In genomic region chr1:51871351-51871975, GRCh38 we compare ENCODE assay signal across 15 cellular contexts. TPM values are rescaled to one million over a fixed set of nuclear protein-coding genes. Genes with fewer than 3 reads are reported as not detected.
DNase-seq lines count a peak whose midpoint lies in the region; ATAC-seq and TF ChIP-seq lines count a peak whose summit lies in the region.
"Had no signal": no experiment of that assay in that cellular context is flagged by ENCODE, and none has a peak within 500 bp of the region (broad histone marks: within the 10 kb centered on the region; RNA-seq: fewer than 3 reads in every experiment).

No MANE protein-coding gene starts in this region.

- WGBS in heart left ventricle, 4 donors: 89 to 97% (median 94%) methylated on average over 6 of the region's 6 CpGs

- DNase-seq in activated CD8-positive, alpha-beta T cell treated with anti-CD3 and anti-CD28 coated beads for 36 hours: no peak
- DNase-seq in activated CD8-positive, alpha-beta T cell treated with anti-CD3 and anti-CD28 coated beads, Interleukin-2, amount 10 ng/mL, durations not matched to agents 7 days and 5 days: no peak
- DNase-seq in naive B cell (no peak), right atrium auricular region (ENCODE audit: low spot score) (no peak), left colon (no peak), heart left ventricle (no peak)
- DNase-seq: activated CD4-positive, alpha-beta memory T cell treated with anti-CD3 and anti-CD28 coated beads, Interleukin-2, amount 10 ng/mL, durations not matched to agents 7 days and 5 days; lower lobe of right lung; NCI-H2029; NCI-H524 treated with DMSO at 0.1 percent for 48 hours; retina; stomach had no signal

- H3K4me1 ChIP-seq in right atrium auricular region (peaks cover 0 to 28% of the 10 kb centered on the region in 2 donors), heart left ventricle (peaks cover 0 to 66% (median 35%) of the 10 kb centered on the region in 12 donors)

- intact Hi-C loops in activated CD8-positive, alpha-beta T cell treated with anti-CD3 and anti-CD28 coated beads for 36 hours (cut with micrococcal nuclease): no loop called here
- intact Hi-C loops in left colon (cut with DNase I, micrococcal nuclease): no loop called here
- intact Hi-C loops in heart left ventricle (cut with DNase I): loop anchor here in 1 of 10 donors (10.0 kb wide), 1 partner anchor 907 kb away; the partner anchor contains the start of gene FAF1

- H3K27ac ChIP-seq in right atrium auricular region: no peak overlapping the region
- no peak overlapping the region for H3K27ac ChIP-seq in heart left ventricle
- H3K27ac ChIP-seq: lower lobe of right lung, stomach had no signal

- no peak overlapping the region for H3K4me3 Mint-ChIP-seq in activated CD8-positive, alpha-beta T cell treated with anti-CD3 and anti-CD28 coated beads for 36 hours
- no peak overlapping the region for H3K4me3 Mint-ChIP-seq in activated CD8-positive, alpha-beta T cell treated with anti-CD3 and anti-CD28 coated beads, Interleukin-2, amount 10 ng/mL, durations not matched to agents 7 days and 5 days
- H3K4me3 Mint-ChIP-seq in naive B cell: peak overlapping the region in 1 of 8 donors; percentile 39
- H3K4me3 Mint-ChIP-seq: activated CD4-positive, alpha-beta memory T cell treated with anti-CD3 and anti-CD28 coated beads, Interleukin-2, amount 10 ng/mL, durations not matched to agents 7 days and 5 days had no signal

- H3K36me3 ChIP-seq in right atrium auricular region (no peaks in the 10 kb centered on the region), heart left ventricle (peaks cover 0 to 8% (median 0%) of the 10 kb centered on the region in 9 donors)
- H3K36me3 ChIP-seq: lower lobe of right lung had no signal

- peak; percentile 47 for ATAC-seq in activated CD8-positive, alpha-beta T cell treated with anti-CD3 and anti-CD28 coated beads for 36 hours
- ATAC-seq in activated CD8-positive, alpha-beta T cell treated with anti-CD3 and anti-CD28 coated beads, Interleukin-2, amount 10 ng/mL, durations not matched to agents 7 days and 5 days: no peak
- ATAC-seq in GM18498 (IDR thresholded peaks at IDR 0.05; ENCODE audit: unreplicated experiment) (peak; percentile 54), HG02798 (IDR thresholded peaks at IDR 0.05; ENCODE audit: poor library complexity, unreplicated experiment) (peak; percentile 64), naive B cell (ENCODE audit: low read depth in 2 of 2) (no peak), left colon (no peak), heart left ventricle (no peak)
- ATAC-seq: esophagus mucosa, lower lobe of right lung had no signal

- TF ChIP-seq POLR2A in heart left ventricle (IDR thresholded peaks at IDR 0.05): no peak

- peaks cover 27% of the 10 kb centered on the region for H3K36me3 Mint-ChIP-seq in activated CD8-positive, alpha-beta T cell treated with anti-CD3 and anti-CD28 coated beads for 36 hours (ENCODE audit: low read depth)
- H3K36me3 Mint-ChIP-seq in activated CD8-positive, alpha-beta T cell treated with anti-CD3 and anti-CD28 coated beads, Interleukin-2, amount 10 ng/mL, durations not matched to agents 7 days and 5 days (ENCODE audit: low read depth): peaks cover 38% of the 10 kb centered on the region
- H3K36me3 Mint-ChIP-seq in naive B cell: peaks cover 0 to 9% of the 10 kb centered on the region in 2 donors

- H3K27me3 Mint-ChIP-seq in activated CD8-positive, alpha-beta T cell treated with anti-CD3 and anti-CD28 coated beads for 36 hours: no peaks in the 10 kb centered on the region
- H3K27me3 Mint-ChIP-seq in activated CD8-positive, alpha-beta T cell treated with anti-CD3 and anti-CD28 coated beads, Interleukin-2, amount 10 ng/mL, durations not matched to agents 7 days and 5 days (ENCODE audit: low read depth): no peaks in the 10 kb centered on the region
- H3K27me3 Mint-ChIP-seq in naive B cell: no peaks in the 10 kb centered on the region
- H3K27me3 Mint-ChIP-seq: activated CD4-positive, alpha-beta memory T cell treated with anti-CD3 and anti-CD28 coated beads, Interleukin-2, amount 10 ng/mL, durations not matched to agents 7 days and 5 days had no signal

- no peaks in the 10 kb centered on the region for H3K27me3 ChIP-seq in right atrium auricular region
- H3K27me3 ChIP-seq in heart left ventricle: no peaks in the 10 kb centered on the region
- H3K27me3 ChIP-seq: stomach had no signal

- H3K4me1 Mint-ChIP-seq in activated CD8-positive, alpha-beta T cell treated with anti-CD3 and anti-CD28 coated beads for 36 hours (ENCODE audit: low read depth): peaks cover 66% of the 10 kb centered on the region
- peaks cover 42% of the 10 kb centered on the region for H3K4me1 Mint-ChIP-seq in activated CD8-positive, alpha-beta T cell treated with anti-CD3 and anti-CD28 coated beads, Interleukin-2, amount 10 ng/mL, durations not matched to agents 7 days and 5 days (ENCODE audit: low read depth)
- peaks cover 42 to 65% (median 53%) of the 10 kb centered on the region in 3 donors for H3K4me1 Mint-ChIP-seq in naive B cell

- H3K4me3 ChIP-seq in right atrium auricular region (no peak overlapping the region), heart left ventricle (no peak overlapping the region)
- H3K4me3 ChIP-seq: lower lobe of right lung, stomach had no signal

- POLR2A ChIA-PET in activated CD8-positive, alpha-beta T cell treated with anti-CD3 and anti-CD28 coated beads for 36 hours (lab: Charles Lee): interaction anchor here (0.6 to 1.2 kb wide), 2 partner anchors 11 to 43 kb away, joined by 3 to 5 read pairs; no protein-coding TSS in a partner anchor
- POLR2A ChIA-PET in activated CD8-positive, alpha-beta T cell treated with anti-CD3 and anti-CD28 coated beads, Interleukin-2, amount 10 ng/mL, durations not matched to agents 7 days and 5 days (lab: Charles Lee): no interaction called here

- peak overlapping the region; percentile 69 for H3K27ac Mint-ChIP-seq in activated CD8-positive, alpha-beta T cell treated with anti-CD3 and anti-CD28 coated beads for 36 hours
- H3K27ac Mint-ChIP-seq in activated CD8-positive, alpha-beta T cell treated with anti-CD3 and anti-CD28 coated beads, Interleukin-2, amount 10 ng/mL, durations not matched to agents 7 days and 5 days: no peak overlapping the region
- H3K27ac Mint-ChIP-seq in naive B cell: peak overlapping the region in 4 of 6 donors; percentile 49 to 78 (median 53)
- H3K27ac Mint-ChIP-seq: activated CD4-positive, alpha-beta memory T cell treated with anti-CD3 and anti-CD28 coated beads, Interleukin-2, amount 10 ng/mL, durations not matched to agents 7 days and 5 days had no signal

- H3K9me3 Mint-ChIP-seq in activated CD8-positive, alpha-beta T cell treated with anti-CD3 and anti-CD28 coated beads for 36 hours: no peaks in the 10 kb centered on the region
- H3K9me3 Mint-ChIP-seq in activated CD8-positive, alpha-beta T cell treated with anti-CD3 and anti-CD28 coated beads, Interleukin-2, amount 10 ng/mL, durations not matched to agents 7 days and 5 days (ENCODE audit: insufficient read depth): no peaks in the 10 kb centered on the region
- H3K9me3 Mint-ChIP-seq in naive B cell: no peaks in the 10 kb centered on the region
- H3K9me3 Mint-ChIP-seq: activated CD4-positive, alpha-beta memory T cell treated with anti-CD3 and anti-CD28 coated beads, Interleukin-2, amount 10 ng/mL, durations not matched to agents 7 days and 5 days had no signal

- TF ChIP-seq CTCF in activated CD8-positive, alpha-beta T cell treated with anti-CD3 and anti-CD28 coated beads for 36 hours (IDR thresholded peaks at IDR 0.05): no peak
- TF ChIP-seq CTCF in right atrium auricular region (IDR thresholded peaks at IDR 0.05) (no peak), heart left ventricle (IDR thresholded peaks at IDR 0.05) (no peak)

- CTCF ChIA-PET in activated CD8-positive, alpha-beta T cell treated with anti-CD3 and anti-CD28 coated beads for 36 hours (lab: Charles Lee): interaction anchor here (0.9 to 1.1 kb wide), 2 partner anchors 16 to 25 kb away, joined by 3 read pairs; no protein-coding TSS in a partner anchor
- CTCF ChIA-PET in activated CD8-positive, alpha-beta T cell treated with anti-CD3 and anti-CD28 coated beads, Interleukin-2, amount 10 ng/mL, durations not matched to agents 7 days and 5 days (lab: Charles Lee): interaction anchor here (0.6 to 1.1 kb wide), 2 partner anchors 15 to 26 kb away, joined by 3 to 4 read pairs; no protein-coding TSS in a partner anchor

- H3K9me3 ChIP-seq in right atrium auricular region: no peaks in the 10 kb centered on the region
- H3K9me3 ChIP-seq in heart left ventricle: no peaks in the 10 kb centered on the region
- H3K9me3 ChIP-seq: lower lobe of right lung, stomach had no signal

RNA-seq across cellular contexts. Expression of gene NRDC, which starts 7.1 kb away (rescaled TPM):
- 100 to 1,000 TPM; 119 to 124 TPM for total RNA-seq in activated CD8-positive, alpha-beta T cell treated with anti-CD3 and anti-CD28 coated beads for 36 hours
- 100 to 1,000 TPM; 153 to 157 TPM for total RNA-seq in activated CD8-positive, alpha-beta T cell treated with anti-CD3 and anti-CD28 coated beads, Interleukin-2, amount 10 ng/mL, durations not matched to agents 7 days and 5 days
- polyA plus RNA-seq in naive B cell (ENCODE audit: low read depth in 6 of 6) (10 to 100 TPM; 58.5 to 94.9 (median 81.6) TPM), heart left ventricle (100 to 1,000 TPM in 1 of 2 donors, 10 to 100 TPM in 1; 93.2 to 110 TPM)
- total RNA-seq in right atrium auricular region (10 to 100 TPM; 67.5 to 74.6 TPM), left colon (10 to 100 TPM; 80.7 to 83.5 TPM), heart left ventricle (100 to 1,000 TPM in 7 of 9 donors, 10 to 100 TPM in 2; 89.4 to 152 (median 125) TPM)

Comparison
In these comparisons a context has a peak if more than half of its experiments do, and no peak if none do; other contexts are left out.
1. ATAC-seq: peak in activated CD8-positive, alpha-beta T cell treated with anti-CD3 and anti-CD28 coated beads for 36 hours (single experiment), GM18498 (single experiment) and HG02798 (single experiment); none in activated CD8-positive, alpha-beta T cell treated with anti-CD3 and anti-CD28 coated beads, Interleukin-2, amount 10 ng/mL, durations not matched to agents 7 days and 5 days (single experiment), naive B cell (0 of 2), left colon (single experiment) and heart left ventricle (0 of 4).